9 cellular contexts compared by ENCODE assay signal in the genomic region with DNA sequence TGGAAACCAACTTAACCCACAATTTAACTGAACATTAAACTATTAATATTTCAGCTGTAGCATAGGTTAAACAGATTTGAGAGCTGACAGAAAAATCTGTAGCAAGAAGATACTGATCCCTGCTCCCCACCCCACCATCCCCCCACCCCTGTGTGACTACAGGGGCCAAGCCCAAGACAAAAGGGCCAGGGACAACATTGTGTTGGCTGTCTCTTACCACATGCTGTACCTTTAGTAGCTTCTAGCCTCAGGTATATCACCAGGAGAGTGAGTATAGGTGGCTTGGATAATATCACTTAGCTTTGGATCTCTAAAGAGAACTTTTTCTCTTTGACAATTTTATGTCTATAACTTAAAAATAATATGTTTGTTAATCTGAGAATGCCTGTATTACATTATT.
"Had no signal": no experiment of that assay in that cellular context is flagged by ENCODE, and none has a peak within 500 bp of the region (broad histone marks: within the 10 kb centered on the region; RNA-seq: fewer than 3 reads in every experiment).

No MANE protein-coding gene starts in this region.

- H3K4me3 Mint-ChIP-seq: HFFc6 had no signal

- H3K9me3 Mint-ChIP-seq: HFFc6 had no signal

- H3K27ac ChIP-seq: HL-60, KMS-11 had no signal

- H3K36me3 ChIP-seq: HAP-1 had no signal

- H3K9me3 ChIP-seq: HAP-1 had no signal

- H3K4me3 ChIP-seq: HAP-1 had no signal

- H3K4me2 ChIP-seq: KMS-11 had no signal

- ATAC-seq: HCT116 had no signal

- H3K27ac Mint-ChIP-seq: HFFc6 had no signal

- DNase-seq: GOT3, H7, HFFc6, IMR-90, KBM-7 had no signal
